Comparison of ENCODE assay signal across 1 cellular context in genomic region chr15:74156678-74157411, GRCh38.
TF ChIP-seq lines count a peak whose summit lies in the region.

No MANE protein-coding gene starts in this region.

TF ChIP-seq in H1, 55 proteins besides CTCF, POLR2A, EP300 and RAD21:
- no peak for TF ChIP-seq USF2 (IDR thresholded peaks at IDR 0.05; ENCODE audit: low read length)
- no peak for TF ChIP-seq E2F6 (IDR thresholded peaks at IDR 0.05)
- TF ChIP-seq CREB1 (IDR thresholded peaks at IDR 0.05) = no peak
- no peak for TF ChIP-seq CHD7 (IDR thresholded peaks at IDR 0.05; ENCODE audit: insufficient replicate concordance, low read length)
- no peak for TF ChIP-seq CBX5 (IDR thresholded peaks at IDR 0.05; ENCODE audit: low read depth, low read length)
- no peak for TF ChIP-seq SUZ12 (IDR thresholded peaks at IDR 0.05; ENCODE audit: low read length)
- no peak for TF ChIP-seq ASH2L (IDR thresholded peaks at IDR 0.05; ENCODE audit: low read length)
- no peak for TF ChIP-seq KDM1A (IDR thresholded peaks at IDR 0.05; ENCODE audit: borderline replicate concordance, low read length)
- TF ChIP-seq NRF1 (IDR thresholded peaks at IDR 0.05; ENCODE audit: low read depth, low read length) = no peak
- no peak for TF ChIP-seq EGR1 (IDR thresholded peaks at IDR 0.05; ENCODE audit: borderline replicate concordance, low read depth, low read length)
- TF ChIP-seq JUND (IDR thresholded peaks at IDR 0.05; ENCODE audit: low read length) = no peak
- no peak for TF ChIP-seq CHD2 (IDR thresholded peaks at IDR 0.05; ENCODE audit: low read length)
- no peak for TF ChIP-seq PHF8 (conservative IDR thresholded peaks at IDR 0.05; ENCODE audit: low read depth, low read length)
- TF ChIP-seq SP4 (IDR thresholded peaks at IDR 0.05; ENCODE audit: low read length) = no peak
- TF ChIP-seq CEBPB (IDR thresholded peaks at IDR 0.05; ENCODE audit: low read depth, low read length) = no peak
- TF ChIP-seq GABPA (IDR thresholded peaks at IDR 0.05; ENCODE audit: borderline replicate concordance, insufficient read depth, low read length) = no peak
- no peak for TF ChIP-seq SAP30 (IDR thresholded peaks at IDR 0.05; ENCODE audit: insufficient read depth, insufficient replicate concordance, low read length)
- TF ChIP-seq SIN3A (conservative IDR thresholded peaks at IDR 0.05 in 1 of 2, IDR thresholded peaks at IDR 0.05 in 1 of 2; ENCODE audit: low read depth in 1 of 2, low read length in 2 of 2) = no peak
TF ChIP-seq in H1: peak in this region for 0.
